ENCODE assay signal across 2 cellular contexts in the genomic region with DNA sequence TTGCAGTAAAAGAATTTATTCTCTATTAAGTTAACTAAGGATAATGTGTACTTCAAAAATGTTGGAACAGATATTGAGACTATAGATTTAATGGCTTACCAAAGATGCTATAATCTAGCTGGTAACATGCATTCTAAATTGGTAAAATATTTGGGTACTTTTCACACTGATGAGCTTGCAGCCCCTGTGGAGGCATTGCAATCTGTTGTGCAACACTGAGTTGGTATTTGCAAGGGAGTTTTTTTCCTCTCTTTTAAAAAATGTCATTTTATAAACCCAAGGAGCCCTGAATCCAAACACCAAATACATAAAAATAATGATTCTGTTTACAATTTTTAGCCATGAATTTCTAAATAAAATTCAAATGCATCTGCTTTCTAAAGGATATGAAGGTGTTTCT.
TF ChIP-seq lines count a peak whose summit lies in the region.

No MANE protein-coding gene starts in this region.

TF ChIP-seq in HepG2, 621 proteins besides CTCF, POLR2A, EP300 and RAD21:
- TF ChIP-seq CEBPB (IDR thresholded peaks at IDR 0.05; ENCODE audit: borderline replicate concordance, low read depth, low read length): peak; percentile 52
- TF ChIP-seq, protein P1, sequence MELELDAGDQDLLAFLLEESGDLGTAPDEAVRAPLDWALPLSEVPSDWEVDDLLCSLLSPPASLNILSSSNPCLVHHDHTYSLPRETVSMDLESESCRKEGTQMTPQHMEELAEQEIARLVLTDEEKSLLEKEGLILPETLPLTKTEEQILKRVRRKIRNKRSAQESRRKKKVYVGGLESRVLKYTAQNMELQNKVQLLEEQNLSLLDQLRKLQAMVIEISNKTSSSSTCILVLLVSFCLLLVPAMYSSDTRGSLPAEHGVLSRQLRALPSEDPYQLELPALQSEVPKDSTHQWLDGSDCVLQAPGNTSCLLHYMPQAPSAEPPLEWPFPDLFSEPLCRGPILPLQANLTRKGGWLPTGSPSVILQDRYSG (CRISPR knock-in tag; IDR thresholded peaks at IDR 0.05): no peak

TF ChIP-seq in H1, 55 proteins besides CTCF, POLR2A, EP300 and RAD21:
- no peak for TF ChIP-seq NRF1 (IDR thresholded peaks at IDR 0.05; ENCODE audit: low read depth, low read length)
- TF ChIP-seq CEBPB (IDR thresholded peaks at IDR 0.05; ENCODE audit: low read depth, low read length): peak; percentile 96
